15 cellular contexts compared by ENCODE assay signal in genomic region chr4:108774809-108775530, GRCh38. TPM values are rescaled to one million over a fixed set of nuclear protein-coding genes. Genes with fewer than 3 reads are reported as not detected.
A peak's percentile ranks its signal among the peaks of the same experiment; 100 is the strongest.
DNase-seq lines count a peak whose midpoint lies in the region; ATAC-seq and TF ChIP-seq lines count a peak whose summit lies in the region.
"Had no signal": no experiment of that assay in that cellular context is flagged by ENCODE, and none has a peak within 500 bp of the region (broad histone marks: within the 10 kb centered on the region; RNA-seq: fewer than 3 reads in every experiment).

No MANE protein-coding gene starts in this region.

- no peak overlapping the region for H3K4me3 Mint-ChIP-seq in activated CD4-positive, alpha-beta T cell treated with anti-CD3 and anti-CD28 coated beads for 36 hours
- H3K4me3 Mint-ChIP-seq: activated T-cell treated with anti-CD3 and anti-CD28 coated beads, Interleukin-2, amount 50 U/mL, for 4 hours had no signal

- no peaks in the 10 kb centered on the region for H3K9me3 Mint-ChIP-seq in activated CD4-positive, alpha-beta T cell treated with anti-CD3 and anti-CD28 coated beads for 36 hours (ENCODE audit: low read depth)
- H3K9me3 Mint-ChIP-seq: activated T-cell treated with anti-CD3 and anti-CD28 coated beads, Interleukin-2, amount 50 U/mL, for 4 hours had no signal

- H3K4me1 ChIP-seq in upper lobe of right lung (no peaks in the 10 kb centered on the region), colonic mucosa (no peaks in the 10 kb centered on the region), uterus (no peaks in the 10 kb centered on the region)

- POLR2A ChIA-PET in activated CD4-positive, alpha-beta T cell treated with anti-CD3 and anti-CD28 coated beads for 36 hours (lab: Charles Lee) = no interaction called here

- DNase-seq in DMS 273 (lab: John Stamatoyannopoulos, UW; ENCODE audit: unreplicated experiment) = peak; percentile 63
- no peak for DNase-seq in DMS 273 treated with DMSO at 0.1 percent for 48 hours (lab: John Stamatoyannopoulos, UW)
- DNase-seq in epithelial cell of proximal tubule (ENCODE audit: low read depth) = no peak
- peak; percentile 79 for DNase-seq in medulla oblongata (ENCODE audit: extremely low spot score)
- peak; percentile 75 for DNase-seq in upper lobe of right lung
- no peak for DNase-seq in activated CD4-positive, alpha-beta T cell treated with anti-CD3 and anti-CD28 coated beads for 36 hours
- no peak for DNase-seq in colonic mucosa
- DNase-seq in uterus = no peak
- DNase-seq: activated T-cell treated with anti-CD3 and anti-CD28 coated beads, Interleukin-2, amount 50 U/mL, for 4 hours; H7; islet precursor cell; KBM-7; stimulated activated CD4-positive, alpha-beta T cell treated with anti-CD3 and anti-CD28 coated beads, Interleukin-4, amount 100 ng/mL, for 1 hour had no signal

- no peak overlapping the region for H3K9ac ChIP-seq in colonic mucosa (ENCODE audit: low read depth in 2 of 2, low read length in 2 of 2)

- CTCF ChIA-PET in activated CD4-positive, alpha-beta T cell treated with anti-CD3 and anti-CD28 coated beads for 36 hours (lab: Charles Lee) = no interaction called here

- no peak overlapping the region for H3K27ac ChIP-seq in upper lobe of right lung
- no peak overlapping the region for H3K27ac ChIP-seq in colonic mucosa
- no peak overlapping the region for H3K27ac ChIP-seq in uterus
- H3K27ac ChIP-seq: 22Rv1 had no signal

- H3K27me3 Mint-ChIP-seq in activated CD4-positive, alpha-beta T cell treated with anti-CD3 and anti-CD28 coated beads for 36 hours = peaks cover 5% of the 10 kb centered on the region

- H3K36me3 Mint-ChIP-seq in activated CD4-positive, alpha-beta T cell treated with anti-CD3 and anti-CD28 coated beads for 36 hours (ENCODE audit: low read depth) = no peaks in the 10 kb centered on the region

- intact Hi-C loops in upper lobe of right lung (cut with DNase I) = no loop called here
- intact Hi-C loops in activated CD4-positive, alpha-beta T cell treated with anti-CD3 and anti-CD28 coated beads for 36 hours (cut with DNase I, micrococcal nuclease) = no loop called here
- intact Hi-C loops in colonic mucosa (cut with DNase I) = no loop called here
- intact Hi-C loops in uterus (cut with DNase I; ENCODE audit: low total_unique reads) = no loop called here

- H3K36me3 ChIP-seq in upper lobe of right lung = no peaks in the 10 kb centered on the region
- no peaks in the 10 kb centered on the region for H3K36me3 ChIP-seq in colonic mucosa
- no peaks in the 10 kb centered on the region for H3K36me3 ChIP-seq in uterus

- H3K4me3 ChIP-seq in epithelial cell of proximal tubule (ENCODE audit: low read depth, low read length) (no peak overlapping the region), upper lobe of right lung (no peak overlapping the region), colonic mucosa (no peak overlapping the region), uterus (no peak overlapping the region)

- TF ChIP-seq POLR2A in uterus (IDR thresholded peaks at IDR 0.05) = no peak

- ATAC-seq in upper lobe of right lung = peak; percentile 85
- no peak for ATAC-seq in activated CD4-positive, alpha-beta T cell treated with anti-CD3 and anti-CD28 coated beads for 36 hours
- ATAC-seq: activated T-cell treated with anti-CD3 and anti-CD28 coated beads, Interleukin-2, amount 50 U/mL, for 4 hours had no signal

- H3K9me3 ChIP-seq in upper lobe of right lung (no peaks in the 10 kb centered on the region), colonic mucosa (no peaks in the 10 kb centered on the region), uterus (no peaks in the 10 kb centered on the region)

- no peaks in the 10 kb centered on the region for H3K4me1 Mint-ChIP-seq in activated CD4-positive, alpha-beta T cell treated with anti-CD3 and anti-CD28 coated beads for 36 hours

- peak; percentile 6 for TF ChIP-seq CTCF in epithelial cell of proximal tubule (conservative IDR thresholded peaks at IDR 0.05; ENCODE audit: low read depth, low read length)
- TF ChIP-seq CTCF in upper lobe of right lung (IDR thresholded peaks at IDR 0.05) = peak; percentile 11
- no peak for TF ChIP-seq CTCF in colonic mucosa (IDR thresholded peaks at IDR 0.05)
- TF ChIP-seq CTCF in uterus (IDR thresholded peaks at IDR 0.05) = no peak

- no peaks in the 10 kb centered on the region for H3K27me3 ChIP-seq in upper lobe of right lung
- no peaks in the 10 kb centered on the region for H3K27me3 ChIP-seq in colonic mucosa
- H3K27me3 ChIP-seq in uterus = no peaks in the 10 kb centered on the region

- no peak overlapping the region for H3K27ac Mint-ChIP-seq in activated CD4-positive, alpha-beta T cell treated with anti-CD3 and anti-CD28 coated beads for 36 hours

RNA-seq across cellular contexts. Expression of gene ETNPPL, which starts 12.1 kb away (rescaled TPM):
- total RNA-seq in epithelial cell of proximal tubule (not detected in 2 replicates), upper lobe of right lung (not detected), colonic mucosa (not detected), uterus (not detected)
- not detected for total RNA-seq in activated CD4-positive, alpha-beta T cell treated with anti-CD3 and anti-CD28 coated beads for 36 hours
- total RNA-seq: activated T-cell treated with anti-CD3 and anti-CD28 coated beads, Interleukin-2, amount 50 U/mL, for 4 hours; fibroblast of lung had no signal

Comparison
In these comparisons a context has a peak if more than half of its experiments do, and no peak if none do; other contexts are left out.
1. DNase-seq: peak in DMS 273 (single experiment), medulla oblongata (single experiment) and upper lobe of right lung (single experiment); none in DMS 273 treated with DMSO at 0.1 percent for 48 hours (single experiment), epithelial cell of proximal tubule (single experiment), activated CD4-positive, alpha-beta T cell treated with anti-CD3 and anti-CD28 coated beads for 36 hours (single experiment), colonic mucosa (single experiment) and uterus (0 of 2).
2. CTCF ChIP-seq: peak in epithelial cell of proximal tubule (single experiment) and upper lobe of right lung (single experiment); none in colonic mucosa (single experiment) and uterus (0 of 4).